Comparison of ENCODE assay signal across 8 cellular contexts in the genomic region with DNA sequence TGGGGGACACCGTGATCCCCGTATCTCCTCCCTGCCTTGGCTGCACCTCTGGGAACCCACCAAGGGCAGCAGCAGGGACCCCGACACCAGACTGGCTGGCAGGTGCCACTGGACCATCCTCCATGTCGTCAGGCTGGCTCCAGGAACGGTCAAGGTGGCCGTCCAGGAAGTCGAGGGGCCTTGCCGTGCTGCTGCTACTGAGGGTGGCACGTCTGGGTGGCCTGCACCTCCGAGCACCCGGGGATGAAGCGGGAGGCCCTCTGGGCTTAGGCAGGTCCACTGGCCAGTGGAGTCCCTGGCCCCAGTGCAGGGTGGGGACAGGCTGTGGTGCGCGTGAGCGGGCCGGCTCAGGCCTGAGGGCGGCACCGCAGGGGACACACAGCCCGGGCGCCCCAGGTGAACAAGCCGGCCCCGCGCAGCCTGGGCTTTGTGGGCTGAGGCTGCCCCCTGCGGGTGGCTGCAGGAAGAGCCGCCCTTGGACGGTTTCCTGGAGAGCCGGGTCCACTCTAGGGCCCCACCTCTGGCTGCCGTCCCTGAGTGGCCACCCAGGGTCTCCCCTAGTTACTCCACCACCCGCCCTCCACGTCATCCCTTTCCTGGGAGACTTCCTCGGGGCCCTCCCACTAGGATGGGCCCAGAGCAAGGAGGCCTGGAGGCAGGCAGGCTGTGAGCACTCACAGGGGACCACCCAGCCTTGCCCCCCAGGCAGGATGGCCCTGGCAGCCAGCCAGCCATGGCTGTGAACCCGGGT. TPM values are rescaled to one million over a fixed set of nuclear protein-coding genes. Genes with fewer than 3 reads are reported as not detected.
DNase-seq lines count a peak whose midpoint lies in the region; ATAC-seq, FAIRE-seq and TF ChIP-seq lines count a peak whose summit lies in the region.

No MANE protein-coding gene starts in this region.

- H3K4me3 ChIP-seq in Peyer's patch (no peak overlapping the region), psoas muscle (peak overlapping the region; percentile 7)

- H3K4me1 ChIP-seq in Peyer's patch (peaks cover 0 to 37% (median 0%) of the 10 kb centered on the region in 4 donors), psoas muscle (peaks cover 69% of the 10 kb centered on the region)

- 16 to 30% (median 18%) methylated on average over 24 to 32 of the region's 32 CpGs for WGBS in psoas muscle, 3 donors

- H3K36me3 ChIP-seq in Peyer's patch (no peaks in the 10 kb centered on the region), psoas muscle (ENCODE audit: insufficient read depth in 1 of 2, low read depth in 1 of 2) (no peaks in the 10 kb centered on the region)

- TF ChIP-seq CTCF in Peyer's patch (IDR thresholded peaks at IDR 0.05): peak; percentile 80 to 91 (median 89)
- peak; percentile 81 for TF ChIP-seq CTCF in psoas muscle (IDR thresholded peaks at IDR 0.05)

- ATAC-seq in Right ventricle myocardium inferior (peak; percentile 67), psoas muscle (peak; percentile 64 to 79 (median 72)), GM21576 (IDR thresholded peaks at IDR 0.05; ENCODE audit: unreplicated experiment) (no peak)

- FAIRE-seq in frontal cortex (lab: Jason Lieb, UNC): no peak

- DNase-seq in Right ventricle myocardium inferior (ENCODE audit: missing footprints): peak; percentile 78
- DNase-seq in cardiac septum (ENCODE audit: low spot score): no peak
- peak; percentile 66 to 84 (median 82) for DNase-seq in Peyer's patch
- peak; percentile 39 for DNase-seq in activated gamma-delta T cell (lab: John Stamatoyannopoulos, UW)
- DNase-seq in frontal cortex (ENCODE audit: low spot score in 2 of 2): peak; percentile 79 to 85
- peak; percentile 71 to 77 for DNase-seq in psoas muscle
- no peak for DNase-seq in posterior vena cava (ENCODE audit: low spot score)

- intact Hi-C loops in Right ventricle myocardium inferior (cut with DNase I) (loop anchor here (1.0 kb wide), 1 partner anchor 84 kb away; no protein-coding TSS in a partner anchor), cardiac septum (cut with DNase I) (loop anchor here (1.0 kb wide), 1 partner anchor 84 kb away; no protein-coding TSS in a partner anchor), psoas muscle (cut with DNase I) (loop anchor here in 1 of 2 donors (10.0 kb wide), 1 partner anchor 333 kb away; no protein-coding TSS in a partner anchor), posterior vena cava (cut with DNase I) (loop anchor here (5.0 kb wide), 2 partner anchors 85 to 90 kb away; no protein-coding TSS in a partner anchor)

- TF ChIP-seq POLR2A in Peyer's patch (IDR thresholded peaks at IDR 0.05): no peak

- H3K27ac ChIP-seq in Peyer's patch (no peak overlapping the region), psoas muscle (no peak overlapping the region)

- H3K27me3 ChIP-seq in Peyer's patch: no peaks in the 10 kb centered on the region
- H3K27me3 ChIP-seq in psoas muscle (ENCODE audit: insufficient read depth in 3 of 3, low read length in 2 of 3): peaks cover 0 to 17% (median 5%) of the 10 kb centered on the region in 3 donors

- H3K9me3 ChIP-seq in Peyer's patch (no peaks in the 10 kb centered on the region), psoas muscle (no peaks in the 10 kb centered on the region)

RNA-seq across cellular contexts. Expression of gene ZC3H18, which starts 42.8 kb away (rescaled TPM):
- total RNA-seq in Right ventricle myocardium inferior (23.9 TPM), cardiac septum (20.6 TPM), Peyer's patch (10 to 100 TPM; 22.8 to 47.0 (median 32.9) TPM), frontal cortex (13.9 TPM), psoas muscle (10 to 100 TPM; 24.8 to 30.5 (median 26.9) TPM), posterior vena cava (10 to 100 TPM; 23.2 to 29.1 TPM)
- polyA plus RNA-seq in psoas muscle: 10 to 100 TPM; 19.9 to 36.0 (median 32.0) TPM

Comparison
In these comparisons a context has a peak if more than half of its experiments do, and no peak if none do; other contexts are left out.
1. DNase-seq: peak in Right ventricle myocardium inferior (single experiment), Peyer's patch (3 of 3), activated gamma-delta T cell (single experiment), frontal cortex (2 of 2) and psoas muscle (2 of 2); none in cardiac septum (single experiment) and posterior vena cava (single experiment).